Comparison of ENCODE assay signal across 10 cellular contexts in genomic region chr19:14035159-14035558, GRCh38. TPM values are rescaled to one million over a fixed set of nuclear protein-coding genes. Genes with fewer than 3 reads are reported as not detected.
"Had no signal": no experiment of that assay in that cellular context is flagged by ENCODE, and none has a peak within 500 bp of the region (broad histone marks: within the 10 kb centered on the region; RNA-seq: fewer than 3 reads in every experiment).

No MANE protein-coding gene starts in this region.

RNA-seq across cellular contexts. Expression of gene RLN3, which starts 7.2 kb away (rescaled TPM):
- total RNA-seq: activated CD8-positive, alpha-beta memory T cell treated with anti-CD3 and anti-CD28 coated beads for 36 hours; activated naive CD8-positive, alpha-beta T cell treated with anti-CD3 and anti-CD28 coated beads, Interleukin-2, amount 10 ng/mL, durations not matched to agents 7 days and 5 days; fibroblast of lung; frontal cortex; liver; natural killer cell; pancreas; psoas muscle; right cardiac atrium; thoracic aorta had no signal
- polyA plus RNA-seq: fibroblast of lung, liver, pancreas, psoas muscle, right cardiac atrium had no signal

RNA-seq across cellular contexts. Expression of gene PALM3, which starts 26.7 kb away (rescaled TPM):
- total RNA-seq: activated CD8-positive, alpha-beta memory T cell treated with anti-CD3 and anti-CD28 coated beads for 36 hours; activated naive CD8-positive, alpha-beta T cell treated with anti-CD3 and anti-CD28 coated beads, Interleukin-2, amount 10 ng/mL, durations not matched to agents 7 days and 5 days; natural killer cell; psoas muscle; thoracic aorta had no signal
